8 cellular contexts compared by ENCODE assay signal in genomic region chr16:369866-370436, GRCh38. TPM values are rescaled to one million over a fixed set of nuclear protein-coding genes. Genes with fewer than 3 reads are reported as not detected.
A peak's percentile ranks its signal among the peaks of the same experiment; 100 is the strongest.
DNase-seq lines count a peak whose midpoint lies in the region; ATAC-seq and TF ChIP-seq lines count a peak whose summit lies in the region.

No MANE protein-coding gene starts in this region.

- H3K9me3 Mint-ChIP-seq in IgD-negative memory B cell (no peaks in the 10 kb centered on the region), naive B cell (no peaks in the 10 kb centered on the region)

- H3K36me3 Mint-ChIP-seq in IgD-negative memory B cell (peaks cover 3% of the 10 kb centered on the region), naive B cell (peaks cover 0 to 7% of the 10 kb centered on the region in 2 donors)

- intact Hi-C loops in dorsolateral prefrontal cortex (cut with DNase I) = no loop called here

- TF ChIP-seq CTCF in dorsolateral prefrontal cortex (IDR thresholded peaks at IDR 0.05 in 54 of 56, conservative IDR thresholded peaks at IDR 0.05 in 2 of 56; ENCODE audit: low read depth in 1 of 56, partially characterized antibody in 56 of 56) = no peak

- peak; percentile 54 for DNase-seq in AG08395 (ENCODE audit: low spot score)
- DNase-seq in dorsolateral prefrontal cortex = no peak
- no peak for DNase-seq in naive B cell
- DNase-seq in foreskin melanocyte = no peak
- no peak for DNase-seq in NOMO-1 treated with dmso at 0.1 percent for 144 hours (lab: John Stamatoyannopoulos, UW; ENCODE audit: unreplicated experiment)

- H3K4me3 ChIP-seq in dorsolateral prefrontal cortex = peak overlapping the region; percentile 18 to 69 (median 52)

- H3K4me1 Mint-ChIP-seq in IgD-negative memory B cell (peaks cover 4 to 10% (median 7%) of the 10 kb centered on the region in 3 donors), naive B cell (peaks cover 13 to 17% (median 14%) of the 10 kb centered on the region in 3 donors)

- H3K27ac Mint-ChIP-seq in IgD-negative memory B cell (peak overlapping the region in 2 of 3 donors; percentile 77 to 95), naive B cell (peak overlapping the region in 2 of 6 donors; percentile 60 to 95)

- no peaks in the 10 kb centered on the region for H3K27me3 Mint-ChIP-seq in IgD-negative memory B cell
- H3K27me3 Mint-ChIP-seq in naive B cell = no peaks in the 10 kb centered on the region

- peak overlapping the region; percentile 49 to 97 (median 66) for H3K4me3 Mint-ChIP-seq in IgD-negative memory B cell
- H3K4me3 Mint-ChIP-seq in naive B cell = peak overlapping the region; percentile 22 to 94 (median 82)

- H3K27ac ChIP-seq in dorsolateral prefrontal cortex = peak overlapping the region in 8 of 59 donors; percentile 8 to 56 (median 28)

- ATAC-seq in naive B cell (ENCODE audit: low read depth in 2 of 2) (no peak), GM19351 (IDR thresholded peaks at IDR 0.05; ENCODE audit: unreplicated experiment) (no peak), GM19467 (IDR thresholded peaks at IDR 0.05; ENCODE audit: unreplicated experiment) (no peak)

- H3K27me3 ChIP-seq in dorsolateral prefrontal cortex = no peaks in the 10 kb centered on the region

RNA-seq across cellular contexts. Expression of gene MRPL28, which starts 0.4 kb away (rescaled TPM):
- polyA plus RNA-seq in IgD-negative memory B cell (69.8 TPM), naive B cell (ENCODE audit: low read depth in 6 of 6) (10 to 100 TPM; 60.1 to 76.8 (median 65.7) TPM)
- 10 to 100 TPM; 38.3 to 94.6 (median 65.9) TPM for total RNA-seq in dorsolateral prefrontal cortex

RNA-seq across cellular contexts. Expression of gene PGAP6, which starts 11.8 kb away (rescaled TPM):
- polyA plus RNA-seq in IgD-negative memory B cell (7.3 TPM), naive B cell (ENCODE audit: low read depth in 6 of 6) (10 to 100 TPM in 5 of 6 donors, 1 to 10 TPM in 1; 7.1 to 24.3 (median 17.2) TPM)
- 10 to 100 TPM; 16.0 to 41.4 (median 25.9) TPM for total RNA-seq in dorsolateral prefrontal cortex

RNA-seq across cellular contexts. Expression of gene AXIN1, which starts 17.4 kb away (rescaled TPM):
- 1.6 TPM for polyA plus RNA-seq in IgD-negative memory B cell
- 10 to 100 TPM; 13.3 to 34.4 (median 19.8) TPM for total RNA-seq in dorsolateral prefrontal cortex
- polyA plus RNA-seq in naive B cell (ENCODE audit: low read depth in 6 of 6) = 1 to 10 TPM in 5 of 6 donors, under 1 TPM in 1; 0.93 to 2.7 (median 1.9) TPM

RNA-seq across cellular contexts. Expression of gene NME4, which starts 27.0 kb away (rescaled TPM):
- polyA plus RNA-seq in IgD-negative memory B cell (106 TPM), naive B cell (ENCODE audit: low read depth in 6 of 6) (100 to 1,000 TPM in 1 of 6 donors, 10 to 100 TPM in 5; 56.9 to 104 (median 65.1) TPM)
- total RNA-seq in dorsolateral prefrontal cortex = 10 to 100 TPM; 27.9 to 89.2 (median 49.4) TPM

RNA-seq across cellular contexts. Expression of gene DECR2, which starts 31.7 kb away (rescaled TPM):
- polyA plus RNA-seq in IgD-negative memory B cell = 7.2 TPM
- 10 to 100 TPM in 108 of 120 experiments, 1 to 10 TPM in 12; 7.2 to 23.9 (median 13.5) TPM for total RNA-seq in dorsolateral prefrontal cortex
- polyA plus RNA-seq in naive B cell (ENCODE audit: low read depth in 6 of 6) = 1 to 10 TPM; 3.8 to 9.4 (median 5.2) TPM
